In genomic region chr11:133693110-133693509, GRCh38 we compare ENCODE assay signal across 21 cellular contexts.
DNase-seq lines count a peak whose midpoint lies in the region; ATAC-seq and TF ChIP-seq lines count a peak whose summit lies in the region.
"Had no signal": no experiment of that assay in that cellular context is flagged by ENCODE, and none has a peak within 500 bp of the region (broad histone marks: within the 10 kb centered on the region; RNA-seq: fewer than 3 reads in every experiment).

No MANE protein-coding gene starts in this region.

- ATAC-seq in activated CD8-positive, alpha-beta memory T cell treated with anti-CD3 and anti-CD28 coated beads, Interleukin-2, amount 10 ng/mL, durations not matched to agents 7 days and 5 days: no peak
- ATAC-seq in GM23338 (no peak), heart right ventricle (peak in 5 of 8 donors; percentile 19 to 86 (median 47)), left lobe of liver (no peak)
- ATAC-seq in CD4-positive, alpha-beta T cell (ENCODE audit: poor library complexity): no peak
- ATAC-seq: A549; CD8-positive, alpha-beta T cell; GM12878; HCT116; K562 had no signal

- no peaks in the 10 kb centered on the region for H3K27me3 ChIP-seq in GM23338 (ENCODE audit: insufficient read depth)
- no peaks in the 10 kb centered on the region for H3K27me3 ChIP-seq in heart right ventricle
- no peaks in the 10 kb centered on the region for H3K27me3 ChIP-seq in CD4-positive, alpha-beta T cell (ENCODE audit: control insufficient read depth, insufficient read depth, low read length)
- H3K27me3 ChIP-seq: BLaER1 had no signal

- peak overlapping the region; percentile 23; the same call in 1 of the 2 replicates for H2AFZ ChIP-seq in GM23338
- H2AFZ ChIP-seq: GM23248 had no signal

- H3K4me1 Mint-ChIP-seq in activated CD8-positive, alpha-beta memory T cell treated with anti-CD3 and anti-CD28 coated beads, Interleukin-2, amount 10 ng/mL, durations not matched to agents 7 days and 5 days: no peaks in the 10 kb centered on the region
- H3K4me1 Mint-ChIP-seq in GM23338: no peaks in the 10 kb centered on the region; the same call in 2 of the 3 replicates
- no peaks in the 10 kb centered on the region for H3K4me1 Mint-ChIP-seq in CD4-positive, alpha-beta T cell (ENCODE audit: low read depth)
- H3K4me1 Mint-ChIP-seq: CD14-positive monocyte had no signal

- POLR2A ChIA-PET in CD4-positive, alpha-beta T cell (lab: Charles Lee): no interaction called here

- no peaks in the 10 kb centered on the region for H4K20me1 ChIP-seq in GM23338 (replicated peaks; ENCODE audit: insufficient read depth)
- H4K20me1 ChIP-seq: BLaER1 had no signal

- H3K9me3 Mint-ChIP-seq in activated CD8-positive, alpha-beta memory T cell treated with anti-CD3 and anti-CD28 coated beads, Interleukin-2, amount 10 ng/mL, durations not matched to agents 7 days and 5 days (ENCODE audit: low read depth): no peaks in the 10 kb centered on the region
- H3K9me3 Mint-ChIP-seq in GM23338: no peaks in the 10 kb centered on the region
- H3K9me3 Mint-ChIP-seq in CD4-positive, alpha-beta T cell: no peaks in the 10 kb centered on the region

- H3K9me2 ChIP-seq in GM23338 (ENCODE audit: insufficient read depth): peaks cover 9% of the 10 kb centered on the region; the same call in 1 of the 2 replicates

- 57 to 58% methylated on average over 9 of the region's 9 CpGs for WGBS in heart right ventricle, 2 donors

- TF ChIP-seq CTCF in GM23338 (conservative IDR thresholded peaks at IDR 0.05; ENCODE audit: low read depth in 2 of 2): no peak
- TF ChIP-seq CTCF in heart right ventricle (IDR thresholded peaks at IDR 0.05): no peak
- TF ChIP-seq CTCF in CD4-positive, alpha-beta T cell (IDR thresholded peaks at IDR 0.05): no peak

- H3K4me1 ChIP-seq in GM23338 (ENCODE audit: insufficient read depth) (no peaks in the 10 kb centered on the region), heart right ventricle (peaks cover 0 to 8% (median 3%) of the 10 kb centered on the region in 9 donors)
- H3K4me1 ChIP-seq: A549, BLaER1 had no signal

- H3K36me3 Mint-ChIP-seq in activated CD8-positive, alpha-beta memory T cell treated with anti-CD3 and anti-CD28 coated beads, Interleukin-2, amount 10 ng/mL, durations not matched to agents 7 days and 5 days: no peaks in the 10 kb centered on the region
- no peaks in the 10 kb centered on the region for H3K36me3 Mint-ChIP-seq in GM23338 (ENCODE audit: low read depth)
- H3K36me3 Mint-ChIP-seq in CD4-positive, alpha-beta T cell (ENCODE audit: low read depth): no peaks in the 10 kb centered on the region
- H3K36me3 Mint-ChIP-seq: CD14-positive monocyte; CD8-positive, alpha-beta T cell had no signal

- no peak overlapping the region for H3K4me3 ChIP-seq in GM23338
- H3K4me3 ChIP-seq in heart right ventricle: no peak overlapping the region
- H3K4me3 ChIP-seq: A549, BLaER1, GM12878, GM23248, K562 had no signal

- H3K27me3 Mint-ChIP-seq in activated CD8-positive, alpha-beta memory T cell treated with anti-CD3 and anti-CD28 coated beads, Interleukin-2, amount 10 ng/mL, durations not matched to agents 7 days and 5 days: no peaks in the 10 kb centered on the region
- peaks cover 5% of the 10 kb centered on the region for H3K27me3 Mint-ChIP-seq in GM23338 (ENCODE audit: insufficient read depth, low read depth, poor library complexity)
- peaks cover 4% of the 10 kb centered on the region for H3K27me3 Mint-ChIP-seq in CD4-positive, alpha-beta T cell

- intact Hi-C loops in heart right ventricle (cut with DNase I): loop anchor here in 1 of 10 donors (10.0 kb wide), 1 partner anchor 122 kb away; no protein-coding TSS in a partner anchor
- intact Hi-C loops in CD4-positive, alpha-beta T cell (cut with DNase I, micrococcal nuclease): no loop called here

- no peaks in the 10 kb centered on the region for H3F3A ChIP-seq in GM23338 (replicated peaks; ENCODE audit: low read depth)

- DNase-seq in activated CD8-positive, alpha-beta memory T cell treated with anti-CD3 and anti-CD28 coated beads, Interleukin-2, amount 10 ng/mL, durations not matched to agents 7 days and 5 days: peak; percentile 26
- DNase-seq in activated CD8-positive, alpha-beta memory T cell treated with anti-CD3 and anti-CD28 coated beads for 24 hours: no peak
- DNase-seq in GM23338 (ENCODE audit: low spot score): no peak
- peak in 1 of 2 donors; percentile 30 for DNase-seq in heart right ventricle
- DNase-seq in left kidney (ENCODE audit: low read depth, low spot score): peak; percentile 15
- DNase-seq in left lobe of liver (ENCODE audit: low spot score): no peak
- DNase-seq in CD4-positive, alpha-beta T cell: no peak
- DNase-seq: Calu3; CD8-positive, alpha-beta T cell; DND-41; EL; GM23248; HFFc6; IMR-90 had no signal

- CTCF ChIA-PET in activated CD8-positive, alpha-beta memory T cell treated with anti-CD3 and anti-CD28 coated beads, Interleukin-2, amount 10 ng/mL, durations not matched to agents 7 days and 5 days (lab: Charles Lee): no interaction called here
- CTCF ChIA-PET in CD4-positive, alpha-beta T cell (lab: Charles Lee): no interaction called here

- no peaks in the 10 kb centered on the region for H3K36me3 ChIP-seq in GM23338 (ENCODE audit: insufficient read depth)
- H3K36me3 ChIP-seq in heart right ventricle: no peaks in the 10 kb centered on the region
- H3K36me3 ChIP-seq: BLaER1 had no signal

- H3K9me3 ChIP-seq in heart right ventricle: peaks cover 0 to 9% (median 0%) of the 10 kb centered on the region in 11 donors
- no peaks in the 10 kb centered on the region for H3K9me3 ChIP-seq in CD4-positive, alpha-beta T cell (ENCODE audit: control insufficient read depth, low read length)
- H3K9me3 ChIP-seq: A549, BLaER1 had no signal

- H3K27ac ChIP-seq in GM23338 (ENCODE audit: low read depth) (no peak overlapping the region), heart right ventricle (peak overlapping the region in 1 of 10 donors; percentile 6)
- H3K27ac ChIP-seq in CD4-positive, alpha-beta T cell (ENCODE audit: low read depth, low read length): no peak overlapping the region
- H3K27ac ChIP-seq: 22Rv1, A549, BLaER1, GM23248 had no signal

- H3K4me3 Mint-ChIP-seq in activated CD8-positive, alpha-beta memory T cell treated with anti-CD3 and anti-CD28 coated beads, Interleukin-2, amount 10 ng/mL, durations not matched to agents 7 days and 5 days: no peak overlapping the region
- no peak overlapping the region for H3K4me3 Mint-ChIP-seq in GM23338
- no peak overlapping the region for H3K4me3 Mint-ChIP-seq in CD4-positive, alpha-beta T cell
- H3K4me3 Mint-ChIP-seq: CD8-positive, alpha-beta T cell; HFFc6 had no signal

- H3K27ac Mint-ChIP-seq in activated CD8-positive, alpha-beta memory T cell treated with anti-CD3 and anti-CD28 coated beads, Interleukin-2, amount 10 ng/mL, durations not matched to agents 7 days and 5 days: no peak overlapping the region
- H3K27ac Mint-ChIP-seq in GM23338: no peak overlapping the region
- H3K27ac Mint-ChIP-seq in CD4-positive, alpha-beta T cell: no peak overlapping the region
- H3K27ac Mint-ChIP-seq: CD8-positive, alpha-beta T cell; HFFc6 had no signal

- no peaks in the 10 kb centered on the region for H3K79me2 ChIP-seq in GM23338 (replicated peaks; ENCODE audit: insufficient read depth)

- no peak overlapping the region for H3K4me2 ChIP-seq in GM23338
- H3K4me2 ChIP-seq: A549, BLaER1 had no signal

TF ChIP-seq in GM23338, 12 proteins besides CTCF, POLR2A, EP300 and RAD21 (continues in another document):
- TF ChIP-seq JUNB (IDR thresholded peaks at IDR 0.05; ENCODE audit: unreplicated experiment): no peak

Comparison
In these comparisons a context has a peak if more than half of its experiments do, and no peak if none do; other contexts are left out.
1. DNase-seq: peak in activated CD8-positive, alpha-beta memory T cell treated with anti-CD3 and anti-CD28 coated beads, Interleukin-2, amount 10 ng/mL, durations not matched to agents 7 days and 5 days (single experiment) and left kidney (single experiment); none in activated CD8-positive, alpha-beta memory T cell treated with anti-CD3 and anti-CD28 coated beads for 24 hours (single experiment), GM23338 (single experiment), left lobe of liver (single experiment) and CD4-positive, alpha-beta T cell (0 of 10).
2. ATAC-seq: peak in heart right ventricle (5 of 8); none in activated CD8-positive, alpha-beta memory T cell treated with anti-CD3 and anti-CD28 coated beads, Interleukin-2, amount 10 ng/mL, durations not matched to agents 7 days and 5 days (single experiment), GM23338 (single experiment), left lobe of liver (single experiment) and CD4-positive, alpha-beta T cell (single experiment).